Comparison of ENCODE assay signal across 8 cellular contexts in the genomic region with DNA sequence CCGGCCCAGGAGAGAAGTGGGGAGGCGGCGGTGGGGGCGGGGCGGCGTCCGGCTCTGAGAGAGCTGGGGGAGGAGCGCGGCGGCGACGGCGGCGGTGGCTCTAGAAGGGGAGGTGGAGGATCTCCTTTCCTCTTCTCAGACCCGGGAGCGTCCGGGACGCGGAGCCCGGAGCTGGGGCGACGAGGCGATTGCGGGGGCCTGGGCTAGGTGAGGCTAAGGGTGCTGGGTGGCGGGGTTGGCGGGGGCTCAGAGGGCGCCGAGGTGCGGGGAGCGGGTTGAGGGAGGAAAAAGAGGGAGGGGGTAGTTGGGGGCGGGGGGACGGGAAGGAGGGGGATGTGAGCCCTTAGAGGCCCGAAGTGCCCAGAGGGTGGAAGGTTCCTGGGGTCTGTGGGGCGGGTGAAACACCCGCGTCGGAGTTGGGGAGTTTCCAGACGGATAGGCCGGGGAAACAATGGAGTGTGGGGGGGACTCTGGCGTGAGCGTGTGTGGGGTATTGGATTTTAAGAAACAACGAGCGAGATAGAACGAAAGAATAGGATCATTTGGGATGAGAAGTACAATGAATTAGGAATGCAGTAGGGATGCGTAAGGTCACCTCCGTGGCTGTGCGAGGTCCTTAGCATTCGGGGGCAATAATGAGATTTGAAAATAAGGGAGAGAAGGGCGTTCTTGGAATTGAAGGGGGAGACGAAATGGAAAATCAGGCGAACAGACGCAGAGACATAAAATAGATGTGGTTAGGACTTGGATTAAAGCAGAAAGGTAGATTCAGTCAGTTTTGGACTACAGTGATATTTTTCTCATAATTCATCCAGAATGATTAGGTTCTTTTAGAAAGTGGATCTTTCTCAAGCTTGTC. TPM values are rescaled to one million over a fixed set of nuclear protein-coding genes. Genes with fewer than 3 reads are reported as not detected.
DNase-seq lines count a peak whose midpoint lies in the region; ATAC-seq, FAIRE-seq and TF ChIP-seq lines count a peak whose summit lies in the region.

A gene (plus strand): TSS at position 82 of the 859 bp plus-strand sequence. CDS start 93,551 bp downstream, outside the sequence.

- intact Hi-C loops in activated B cell treated with CpG ODN at 0.5 μM for 24 hours (cut with micrococcal nuclease) (loop anchor here (1.0 to 2.0 kb wide), 5 partner anchors 21 to 331 kb away; a partner anchor contains a TSS), pancreas (cut with DNase I) (loop anchor here in 1 of 3 donors (10.0 kb wide), 1 partner anchor 207 kb away; no protein-coding TSS in a partner anchor)

- TF ChIP-seq CTCF in activated B cell treated with CpG ODN at 0.5 μM for 24 hours (IDR thresholded peaks at IDR 0.05) (no peak), gastroesophageal sphincter (IDR thresholded peaks at IDR 0.05) (no peak), pancreas (IDR thresholded peaks at IDR 0.05) (no peak)

- H3K4me1 ChIP-seq in HUES6 (ENCODE audit: control insufficient read depth, insufficient read depth, low read length) (peaks cover 16% of the 10 kb centered on the region), gastroesophageal sphincter (peaks cover 0 to 34% (median 13%) of the 10 kb centered on the region in 3 donors), pancreas (peaks cover 0 to 12% (median 12%) of the 10 kb centered on the region in 3 donors)

- H3K4me1 Mint-ChIP-seq in activated B cell treated with CpG ODN at 0.5 μM for 24 hours, result peaks cover 54% of the 10 kb centered on the region

- H3K4me3 Mint-ChIP-seq in activated B cell treated with CpG ODN at 0.5 μM for 24 hours, result peak within 1 kb of the TSS; percentile 99

- TF ChIP-seq POLR2A in gastroesophageal sphincter (IDR thresholded peaks at IDR 0.05), result no peak

- no peak for TF ChIP-seq EP300 in gastroesophageal sphincter (IDR thresholded peaks at IDR 0.05)

- H3K9me3 ChIP-seq in HUES6 (ENCODE audit: control insufficient read depth, insufficient read depth, low read depth, low read length), result no peaks in the 10 kb centered on the region
- no peaks in the 10 kb centered on the region for H3K9me3 ChIP-seq in gastroesophageal sphincter
- H3K9me3 ChIP-seq in pancreas, result no peaks in the 10 kb centered on the region

- FAIRE-seq in pancreas (lab: Jason Lieb, UNC), result no peak

- peaks cover 6% of the 10 kb centered on the region for H3K36me3 Mint-ChIP-seq in activated B cell treated with CpG ODN at 0.5 μM for 24 hours (ENCODE audit: low read depth)

- POLR2A ChIA-PET in activated B cell treated with CpG ODN at 0.5 μM for 24 hours (lab: Charles Lee), result interaction anchor here (0.6 to 2.4 kb wide), 24 partner anchors 8 to 744 kb away, joined by 3 to 17 read pairs (median 5); a partner anchor contains a TSS

- no peaks in the 10 kb centered on the region for H3K27me3 Mint-ChIP-seq in activated B cell treated with CpG ODN at 0.5 μM for 24 hours

- ATAC-seq in activated B cell treated with CpG ODN at 0.5 μM for 24 hours (ENCODE audit: low read depth), result no peak
- ATAC-seq in gastroesophageal sphincter, result no peak
- ATAC-seq in pancreas, result peak in 2 of 4 donors; percentile 10 to 19

- peak within 1 kb of the TSS; percentile 88 for H3K27ac ChIP-seq in HUES6 (ENCODE audit: low read depth, low read length)
- peak within 1 kb of the TSS; percentile 79 to 98 (median 95) for H3K27ac ChIP-seq in gastroesophageal sphincter
- peak within 1 kb of the TSS; percentile 74 to 93 (median 85) for H3K27ac ChIP-seq in pancreas

- DNase-seq in G401 (ENCODE audit: low spot score) (peak; percentile 59), activated B cell treated with CpG ODN at 0.5 μM for 24 hours (no peak), pancreas (peak in 3 of 6 donors; percentile 22 to 94 (median 90)), putamen (ENCODE audit: low spot score) (no peak), COLO829 (ENCODE audit: low spot score) (no peak), HuH-7 (ENCODE audit: low spot score) (no peak)

- WGBS in gastroesophageal sphincter (ENCODE audit: low coverage in 1 of 2), 2 donors, result 0 to 1% methylated on average over 15 to 20 of the region's 52 CpGs
- WGBS in pancreas, 2 donors, result 1% methylated on average over 40 to 52 of the region's 52 CpGs

- CTCF ChIA-PET in activated B cell treated with CpG ODN at 0.5 μM for 24 hours (lab: Charles Lee), result interaction anchor here (1.0 to 4.4 kb wide), 7 partner anchors 9 to 147 kb away, joined by 3 to 24 read pairs (median 7); a partner anchor contains a TSS

- H3K27ac Mint-ChIP-seq in activated B cell treated with CpG ODN at 0.5 μM for 24 hours, result peak within 1 kb of the TSS; percentile 98

- H3K36me3 ChIP-seq in HUES6 (ENCODE audit: control insufficient read depth, insufficient read depth, low read length), result no peaks in the 10 kb centered on the region
- no peaks in the 10 kb centered on the region for H3K36me3 ChIP-seq in gastroesophageal sphincter
- H3K36me3 ChIP-seq in pancreas, result no peaks in the 10 kb centered on the region

- H3K9ac ChIP-seq in HUES6 (ENCODE audit: low read length), result peak within 1 kb of the TSS; percentile 91

- peaks cover 12% of the 10 kb centered on the region for H3K27me3 ChIP-seq in HUES6 (ENCODE audit: control insufficient read depth, insufficient read depth, low read length)
- no peaks in the 10 kb centered on the region for H3K27me3 ChIP-seq in gastroesophageal sphincter
- H3K27me3 ChIP-seq in pancreas, result no peaks in the 10 kb centered on the region

- peak within 1 kb of the TSS; percentile 98 for H3K4me3 ChIP-seq in HUES6 (ENCODE audit: low read depth, low read length)
- H3K4me3 ChIP-seq in gastroesophageal sphincter, result peak within 1 kb of the TSS; percentile 64 to 90
- H3K4me3 ChIP-seq in pancreas, result peak within 1 kb of the TSS; percentile 74 to 87 (median 84)

- in situ Hi-C loops in G401 (cut with HindIII; ENCODE audit: low sequenced_read_pairs), result loop anchor here (25.0 kb wide), 1 partner anchor 145 kb away; no protein-coding TSS in a partner anchor

- H3K9me3 Mint-ChIP-seq in activated B cell treated with CpG ODN at 0.5 μM for 24 hours, result no peaks in the 10 kb centered on the region

RNA-seq across cellular contexts. Expression of the gene that starts here (rescaled TPM):
- 65.1 and 67.0 TPM in 2 replicates for total RNA-seq in G401 (2014; rRNA removed; shearing (Covaris generic))
- total RNA-seq in activated B cell treated with CpG ODN at 0.5 μM for 24 hours (18.9 and 22.2 TPM in 2 replicates), gastroesophageal sphincter (10 to 100 TPM in 2 of 4 donors, 1 to 10 TPM in 2; 8.6 to 17.8 (median 9.5) TPM), pancreas (10 to 100 TPM in 2 of 6 donors, 1 to 10 TPM in 4; 7.2 to 12.5 (median 8.6) TPM)
- polyA plus RNA-seq in pancreas, result 10 to 100 TPM; 10.1 to 10.6 TPM
